8 cellular contexts compared by ENCODE assay signal in the genomic region with DNA sequence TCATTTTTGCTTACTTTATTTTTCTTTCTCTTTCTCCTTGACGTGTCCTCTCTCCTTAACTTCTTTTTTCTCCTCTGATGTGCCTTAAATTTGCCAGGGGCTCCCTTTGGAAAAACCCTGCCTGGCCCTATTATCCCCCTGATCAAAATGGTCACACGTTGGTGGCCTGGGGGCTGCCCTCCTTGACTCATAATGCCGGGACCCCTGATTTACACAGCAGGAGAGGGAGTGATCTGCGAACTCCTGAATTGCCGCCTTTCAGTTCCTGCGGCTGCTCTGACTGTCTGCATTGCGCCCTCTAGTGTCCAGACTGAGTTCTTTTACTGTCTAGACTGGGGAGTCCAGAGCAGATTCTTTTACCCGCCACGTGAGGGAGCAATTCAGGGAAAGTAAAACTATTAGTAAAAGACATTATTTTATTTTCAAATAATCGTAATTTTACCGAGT. TPM values are rescaled to one million over a fixed set of nuclear protein-coding genes. Genes with fewer than 3 reads are reported as not detected.
DNase-seq lines count a peak whose midpoint lies in the region; FAIRE-seq and TF ChIP-seq lines count a peak whose summit lies in the region.

No MANE protein-coding gene starts in this region.

- peaks cover 31% of the 10 kb centered on the region for H3K27me3 Mint-ChIP-seq in osteocyte (ENCODE audit: unreplicated experiment)

- no peak overlapping the region for H3K27ac ChIP-seq in MM.1S (ENCODE audit: low read length)
- H3K27ac ChIP-seq in transverse colon, result no peak overlapping the region

- 0 to 3% methylated on average over 4 to 11 of the region's 11 CpGs for WGBS in transverse colon (ENCODE audit: low coverage in 1 of 2), 2 donors

- peak overlapping the region; percentile 55; the same call in 1 of the 2 replicates for H3K9ac ChIP-seq in MM.1S (ENCODE audit: low read length)

- no peaks in the 10 kb centered on the region for H3K36me3 Mint-ChIP-seq in osteocyte (ENCODE audit: unreplicated experiment)

- no peak for TF ChIP-seq POLR2A in transverse colon (IDR thresholded peaks at IDR 0.05)

- peak; percentile 61 for FAIRE-seq in frontal cortex (lab: Jason Lieb, UNC)

- no peaks in the 10 kb centered on the region for H3K9me2 ChIP-seq in MM.1S (replicated peaks; ENCODE audit: insufficient read depth, low read length)

- H3K4me1 Mint-ChIP-seq in osteocyte (ENCODE audit: unreplicated experiment), result peaks cover 4% of the 10 kb centered on the region

- H3K9me3 ChIP-seq in MM.1S (replicated peaks; ENCODE audit: insufficient read depth, low read length) (no peaks in the 10 kb centered on the region), transverse colon (no peaks in the 10 kb centered on the region)

- in situ Hi-C loops in transverse colon (cut with MboI; ENCODE audit: low pct_ligation_motif_present in 1 of 4, low pct_unique_long_range_greater_than_20kb in 1 of 4, low sequenced_read_pairs in 3 of 4), result no loop called here

- H3K4me3 Mint-ChIP-seq in osteocyte (ENCODE audit: unreplicated experiment), result peak overlapping the region; percentile 78

- DNase-seq in GM04504 (ENCODE audit: low read depth) (peak; percentile 59), HCEC 1CT (peak; percentile 82), MM.1S (peak; percentile 75), SIG-M5 (lab: John Stamatoyannopoulos, UW) (peak; percentile 45), frontal cortex (ENCODE audit: low spot score in 2 of 2) (peak; percentile 9 to 51), osteocyte (ENCODE audit: extremely low spot score, unreplicated experiment) (peak; percentile 89), transverse colon (peak; percentile 80)
- DNase-seq in activated gamma-delta T cell treated with anti-CD3 and anti-CD28 coated beads, Interleukin-2, amount 50 U/mL, for 16 hours (ENCODE audit: low read depth), result peak; percentile 73

- H3K4me1 ChIP-seq in MM.1S (ENCODE audit: low read length) (peaks cover 9% of the 10 kb centered on the region; the same call in 1 of the 2 replicates), transverse colon (peaks cover 0 to 9% (median 2%) of the 10 kb centered on the region in 4 donors)

- H3K36me3 ChIP-seq in MM.1S (replicated peaks; ENCODE audit: insufficient read depth, low read length) (no peaks in the 10 kb centered on the region), transverse colon (no peaks in the 10 kb centered on the region)

- no peak overlapping the region for H3K27ac Mint-ChIP-seq in osteocyte (ENCODE audit: unreplicated experiment)

- H4K20me1 ChIP-seq in MM.1S (ENCODE audit: insufficient read depth, low read length), result no peaks in the 10 kb centered on the region

- peak overlapping the region; percentile 86 for H2AFZ ChIP-seq in MM.1S (ENCODE audit: low read length)

- H3K4me2 ChIP-seq in MM.1S (ENCODE audit: low read depth, low read length), result peak overlapping the region; percentile 65; the same call in 1 of the 2 replicates

- intact Hi-C loops in transverse colon (cut with DNase I; ENCODE audit: low total_unique reads), result no loop called here

- no peaks in the 10 kb centered on the region for H3K9me3 Mint-ChIP-seq in osteocyte (ENCODE audit: unreplicated experiment)

- H3K27me3 ChIP-seq in MM.1S (replicated peaks; ENCODE audit: insufficient read depth, low read length) (no peaks in the 10 kb centered on the region), transverse colon (peaks cover 21% of the 10 kb centered on the region)

- peaks cover 11% of the 10 kb centered on the region for H3F3A ChIP-seq in MM.1S (ENCODE audit: insufficient read depth, low read length)

- H3K79me2 ChIP-seq in MM.1S (ENCODE audit: low read length), result no peaks in the 10 kb centered on the region

- no peak for TF ChIP-seq EP300 in transverse colon (IDR thresholded peaks at IDR 0.05; ENCODE audit: low read depth)

- TF ChIP-seq CTCF in MM.1S (IDR thresholded peaks at IDR 0.05; ENCODE audit: low read length), result peak; percentile 84
- peak; percentile 97 for TF ChIP-seq CTCF in osteocyte (IDR thresholded peaks at IDR 0.05)
- TF ChIP-seq CTCF in transverse colon (IDR thresholded peaks at IDR 0.05), result peak; percentile 88 to 97 (median 93)

- H3K4me3 ChIP-seq in MM.1S (ENCODE audit: low read length) (peak overlapping the region; percentile 50; the same call in 1 of the 2 replicates), transverse colon (peak overlapping the region in 3 of 4 donors; percentile 10 to 42 (median 20))

RNA-seq across cellular contexts. Expression of gene GZMB, which starts 44.8 kb away (rescaled TPM):
- total RNA-seq in frontal cortex, result not detected
- total RNA-seq in osteocyte, result not detected in 2 replicates
- 1 to 10 TPM in 2 of 4 donors, not detected in 2; 2.5 to 2.6 TPM for total RNA-seq in transverse colon

Comparison
In these comparisons a context has a peak if more than half of its experiments do, and no peak if none do; other contexts are left out.
1. DNase-seq: peak in every context shown above with its lines; median percentile 89 in osteocyte; 82 in HCEC 1CT; 80 in transverse colon; 75 in MM.1S; 73 in activated gamma-delta T cell treated with anti-CD3 and anti-CD28 coated beads, Interleukin-2, amount 50 U/mL, for 16 hours; 59 in GM04504; 45 in SIG-M5; 30 in frontal cortex.